ENCODE assay signal across 9 cellular contexts in the genomic region with DNA sequence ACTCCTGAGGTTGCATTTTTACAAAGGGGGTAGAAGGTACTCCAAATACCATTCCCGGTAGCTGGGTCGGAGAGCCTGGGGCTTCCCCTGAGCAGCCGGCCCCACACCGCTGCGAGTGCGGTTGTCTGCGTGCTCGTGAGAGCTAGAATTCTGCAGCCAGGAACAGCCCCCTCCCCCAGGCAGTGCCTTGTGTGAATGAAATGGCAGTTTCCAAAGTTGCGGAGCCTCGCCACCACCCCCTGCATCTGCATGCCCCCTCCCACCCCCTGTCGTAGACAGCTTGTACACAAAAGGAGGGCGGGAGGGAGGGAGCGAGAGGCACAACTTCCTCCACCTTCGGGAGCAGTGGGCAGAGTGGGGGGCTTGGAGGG. TPM values are rescaled to one million over a fixed set of nuclear protein-coding genes. Genes with fewer than 3 reads are reported as not detected.
DNase-seq lines count a peak whose midpoint lies in the region; ATAC-seq and TF ChIP-seq lines count a peak whose summit lies in the region.
"Had no signal": no experiment of that assay in that cellular context is flagged by ENCODE, and none has a peak within 500 bp of the region (broad histone marks: within the 10 kb centered on the region; RNA-seq: fewer than 3 reads in every experiment).

No MANE protein-coding gene starts in this region.

- peak overlapping the region; percentile 96 for H3K9ac ChIP-seq in iPS-20b (ENCODE audit: low read depth, low read length)

- H3K27ac ChIP-seq in SJSA1 (no peak overlapping the region), iPS-20b (ENCODE audit: low read length) (peak overlapping the region; percentile 41), spleen (no peak overlapping the region)

- H3K4me1 ChIP-seq in SJSA1 (replicated peaks) (peaks cover 26% of the 10 kb centered on the region), iPS-20b (ENCODE audit: insufficient read depth, low read length) (peaks cover 18% of the 10 kb centered on the region), spleen (peaks cover 36 to 57% (median 45%) of the 10 kb centered on the region in 6 donors)

- no peak for TF ChIP-seq CTCF in spleen (IDR thresholded peaks at IDR 0.05 in 8 of 11, conservative IDR thresholded peaks at IDR 0.05 in 3 of 11)

- no peak for TF ChIP-seq POLR2A in spleen (IDR thresholded peaks at IDR 0.05)

- H3K4me3 ChIP-seq in SJSA1 (peak overlapping the region; percentile 39), iPS-20b (ENCODE audit: low read length) (peak overlapping the region; percentile 88), spleen (peak overlapping the region; percentile 18 to 64 (median 40))

- H3K27me3 ChIP-seq in SJSA1 (replicated peaks), result peaks cover 49% of the 10 kb centered on the region
- H3K27me3 ChIP-seq in iPS-20b (ENCODE audit: insufficient read depth, low read length), result no peaks in the 10 kb centered on the region
- peaks cover 0 to 88% (median 40%) of the 10 kb centered on the region in 7 donors for H3K27me3 ChIP-seq in spleen (replicated peaks in 1 of 7)

- no peak for ATAC-seq in HG03097 (IDR thresholded peaks at IDR 0.05; ENCODE audit: low FRiP score, unreplicated experiment)

- peak; percentile 32 to 88 (median 42) for DNase-seq in NCI-H1417 (lab: John Stamatoyannopoulos, UW)
- DNase-seq in NCI-H1417 treated with DMSO at 0.1 percent for 48 hours (lab: John Stamatoyannopoulos, UW), result no peak
- DNase-seq in SJSA1 (ENCODE audit: low read depth in 1 of 2, low spot score in 2 of 2), result peak in 1 of 2 experiments; percentile 9
- DNase-seq in spleen, result no peak
- DNase-seq in KG1 (lab: John Stamatoyannopoulos, UW), result no peak
- no peak for DNase-seq in activated CD4-positive, alpha-beta T cell treated with anti-CD3 and anti-CD28 coated beads, Interleukin-2, amount 50 U/mL, for 1 hour

- H3K36me3 ChIP-seq in SJSA1 (0 out of 2 replicates have a peak, but pooled peaks cover 4% of the 10 kb centered on the region), iPS-20b (ENCODE audit: insufficient read depth, low read depth, low read length) (peaks cover 37% of the 10 kb centered on the region), spleen (no peaks in the 10 kb centered on the region)

- 1 to 2% (median 1%) methylated on average over 13 to 14 of the region's 14 CpGs for WGBS in spleen, 5 donors

- intact Hi-C loops in spleen (cut with DNase I; ENCODE audit: low total_unique reads), result loop anchor here (10.0 kb wide), 1 partner anchor 563 kb away; no protein-coding TSS in a partner anchor

- H3K9me3 ChIP-seq in SJSA1 (replicated peaks) (no peaks in the 10 kb centered on the region), iPS-20b (ENCODE audit: insufficient read depth, low read depth, low read length) (no peaks in the 10 kb centered on the region), spleen (no peaks in the 10 kb centered on the region)

RNA-seq across cellular contexts. Expression of a gene that starts 1.1 kb away (rescaled TPM):
- 1.2 and 3.7 TPM in 2 replicates for total RNA-seq in SJSA1 (2014; rRNA removed; shearing (Covaris generic))
- 1 to 10 TPM in 1 of 7 donors, under 1 TPM in 4, not detected in 2; 0.29 to 1.3 (median 0.58) TPM for total RNA-seq in spleen
- under 1 TPM; 0.03 to 0.16 (median 0.15) TPM for polyA plus RNA-seq in spleen
- polyA plus RNA-seq: AG04450 had no signal

Comparison
In these comparisons a context has a peak if more than half of its experiments do, and no peak if none do; other contexts are left out.
1. DNase-seq: peak in NCI-H1417 (3 of 3); none in NCI-H1417 treated with DMSO at 0.1 percent for 48 hours (single experiment), spleen (single experiment), KG1 (single experiment) and activated CD4-positive, alpha-beta T cell treated with anti-CD3 and anti-CD28 coated beads, Interleukin-2, amount 50 U/mL, for 1 hour (single experiment).
2. Peak in every context shown above with its lines, with median percentiles within 50 percentile points of each other: H3K4me3 ChIP-seq.